In genomic region chr5:40360685-40361084, GRCh38 we compare ENCODE assay signal across 18 cellular contexts.
"Had no signal": no experiment of that assay in that cellular context is flagged by ENCODE, and none has a peak within 500 bp of the region (broad histone marks: within the 10 kb centered on the region; RNA-seq: fewer than 3 reads in every experiment).

No MANE protein-coding gene starts in this region.

- H3K27me3 ChIP-seq: gastrocnemius medialis, heart left ventricle, pancreas, tibial artery had no signal

- H3K27ac ChIP-seq: epithelial cell of prostate, gastrocnemius medialis, heart left ventricle, pancreas, tibial artery, VCaP had no signal

- H3K4me1 ChIP-seq: gastrocnemius medialis, pancreas, tibial artery had no signal

- DNase-seq: activated CD4-positive, alpha-beta memory T cell treated with anti-CD3 and anti-CD28 coated beads, Interleukin-2, amount 10 ng/mL, durations not matched to agents 7 days and 5 days; activated T-cell treated with anti-CD3 and anti-CD28 coated beads, Interleukin-2, amount 50 U/mL, for 48 hours; aorta; cerebellar nuclear complex; effector memory CD4-positive, alpha-beta T cell; gastrocnemius medialis; heart left ventricle; left cardiac atrium; pancreas; stimulated activated CD4-positive, alpha-beta T cell treated with anti-CD3 and anti-CD28 coated beads, Interleukin-12 subunit alpha, Interleukin-12 subunit beta, amount 100 ng/mL, for 4 hours; stimulated activated CD4-positive, alpha-beta T cell treated with anti-CD3 and anti-CD28 coated beads, Interleukin-2, amount 100 ng/mL, for 24 hours; tibial artery had no signal

- H3K4me3 ChIP-seq: gastrocnemius medialis, heart left ventricle, lung, pancreas, tibial artery had no signal

- H3K36me3 Mint-ChIP-seq: mesothelial cell of epicardium; stimulated activated memory B cell treated with anti-CD40 and anti-IgM and Interleukin-4, amounts not matched to agents 10 μg/mL and 1 μg/mL and 100 μg/mL, for 72 hours had no signal

- H3K27me3 Mint-ChIP-seq: activated CD4-positive, alpha-beta memory T cell treated with anti-CD3 and anti-CD28 coated beads, Interleukin-2, amount 10 ng/mL, durations not matched to agents 7 days and 5 days; stimulated activated memory B cell treated with anti-CD40 and anti-IgM and Interleukin-4, amounts not matched to agents 10 μg/mL and 1 μg/mL and 100 μg/mL, for 72 hours had no signal

- H3K36me3 ChIP-seq: gastrocnemius medialis, heart left ventricle, pancreas, tibial artery had no signal

- ATAC-seq: gastrocnemius medialis; heart left ventricle; left cardiac atrium; pancreas; sciatic nerve; stimulated activated memory B cell treated with anti-CD40 and anti-IgM and Interleukin-4, amounts not matched to agents 10 μg/mL and 1 μg/mL and 100 μg/mL, for 72 hours had no signal

- H3K27ac Mint-ChIP-seq: activated CD4-positive, alpha-beta memory T cell treated with anti-CD3 and anti-CD28 coated beads, Interleukin-2, amount 10 ng/mL, durations not matched to agents 7 days and 5 days; mesothelial cell of epicardium; stimulated activated memory B cell treated with anti-CD40 and anti-IgM and Interleukin-4, amounts not matched to agents 10 μg/mL and 1 μg/mL and 100 μg/mL, for 72 hours had no signal

- H3K4me3 Mint-ChIP-seq: activated CD4-positive, alpha-beta memory T cell treated with anti-CD3 and anti-CD28 coated beads, Interleukin-2, amount 10 ng/mL, durations not matched to agents 7 days and 5 days; mesothelial cell of epicardium; stimulated activated memory B cell treated with anti-CD40 and anti-IgM and Interleukin-4, amounts not matched to agents 10 μg/mL and 1 μg/mL and 100 μg/mL, for 72 hours had no signal
